9 cellular contexts compared by ENCODE assay signal in the genomic region with DNA sequence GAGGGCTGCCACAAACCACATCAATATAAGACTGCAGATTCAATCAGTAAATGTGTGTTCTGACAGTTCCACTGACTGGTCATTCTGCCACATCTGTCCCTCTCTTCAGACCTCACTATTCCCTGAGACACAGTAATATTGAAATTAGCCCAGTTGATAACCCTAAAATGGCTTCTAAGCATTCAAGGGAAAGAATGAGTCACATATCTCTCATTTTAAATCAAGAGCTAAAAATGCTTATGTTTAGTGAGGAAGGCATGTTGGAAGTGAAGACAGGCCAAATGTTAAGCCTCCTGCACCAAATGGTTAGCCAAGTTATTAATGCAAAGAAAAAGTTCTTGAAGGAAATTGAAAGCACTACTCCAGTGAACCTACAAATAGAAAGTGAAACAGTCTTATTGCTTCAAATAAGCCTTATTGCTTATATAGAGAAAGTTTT. TPM values are rescaled to one million over a fixed set of nuclear protein-coding genes. Genes with fewer than 3 reads are reported as not detected.
A peak's percentile ranks its signal among the peaks of the same experiment; 100 is the strongest.
DNase-seq lines count a peak whose midpoint lies in the region; ATAC-seq and TF ChIP-seq lines count a peak whose summit lies in the region.
"Had no signal": no experiment of that assay in that cellular context is flagged by ENCODE, and none has a peak within 500 bp of the region (broad histone marks: within the 10 kb centered on the region; RNA-seq: fewer than 3 reads in every experiment).

No MANE protein-coding gene starts in this region.

- H3K4me1 Mint-ChIP-seq in activated T-helper 1 cell treated with anti-CD3 and anti-CD28 coated beads, Interleukin-12 subunit alpha, Interleukin-12 subunit beta, Interleukin-2, Interleukin-4 antibody, amounts not matched to agents 30 ng/mL and 10 ng/mL and 1 ng/mL, durations not matched to agents 14 hours and 24 hours and 36 hours (ENCODE audit: low read depth): peaks cover 20% of the 10 kb centered on the region
- H3K4me1 Mint-ChIP-seq in endothelial cell (ENCODE audit: unreplicated experiment): no peaks in the 10 kb centered on the region

- H3K4me3 Mint-ChIP-seq in activated T-helper 1 cell treated with anti-CD3 and anti-CD28 coated beads, Interleukin-12 subunit alpha, Interleukin-12 subunit beta, Interleukin-2, Interleukin-4 antibody, amounts not matched to agents 30 ng/mL and 10 ng/mL and 1 ng/mL, durations not matched to agents 14 hours and 24 hours and 36 hours: no peak overlapping the region
- H3K4me3 Mint-ChIP-seq in endothelial cell (ENCODE audit: unreplicated experiment): no peak overlapping the region

- H3K79me2 ChIP-seq in ACC112 (ENCODE audit: control insufficient read depth, insufficient read depth, low read length, unreplicated experiment): no peaks in the 10 kb centered on the region

- intact Hi-C loops in activated T-helper 1 cell treated with anti-CD3 and anti-CD28 coated beads, Interleukin-12 subunit alpha, Interleukin-12 subunit beta, Interleukin-2, Interleukin-4 antibody, amounts not matched to agents 30 ng/mL and 10 ng/mL and 1 ng/mL, durations not matched to agents 14 hours and 24 hours and 36 hours (cut with micrococcal nuclease): loop anchor here (1.0 kb wide), 2 partner anchors 24 to 152 kb away; partner anchors contain the start of genes ABCD2 and KIF21A
- intact Hi-C loops in head of caudate nucleus (cut with DNase I): no loop called here

- H3K9me3 Mint-ChIP-seq in activated T-helper 1 cell treated with anti-CD3 and anti-CD28 coated beads, Interleukin-12 subunit alpha, Interleukin-12 subunit beta, Interleukin-2, Interleukin-4 antibody, amounts not matched to agents 30 ng/mL and 10 ng/mL and 1 ng/mL, durations not matched to agents 14 hours and 24 hours and 36 hours: peaks cover 11% of the 10 kb centered on the region
- no peaks in the 10 kb centered on the region for H3K9me3 Mint-ChIP-seq in endothelial cell (ENCODE audit: unreplicated experiment)

- H3K4me1 ChIP-seq in ACC112 (ENCODE audit: control insufficient read depth, insufficient read depth, low read length, unreplicated experiment): peaks cover 13% of the 10 kb centered on the region

- no peak for TF ChIP-seq CTCF in endothelial cell (IDR thresholded peaks at IDR 0.05; ENCODE audit: unreplicated experiment)

- peak overlapping the region; percentile 48; the same call in 1 of the 2 replicates for H3K4me3 ChIP-seq in ACC112 (ENCODE audit: low read depth, low read length)

- H3K27ac ChIP-seq in ACC112 (ENCODE audit: low read depth, low read length): peak overlapping the region; percentile 44; the same call in 1 of the 2 replicates

- H3K27me3 Mint-ChIP-seq in activated T-helper 1 cell treated with anti-CD3 and anti-CD28 coated beads, Interleukin-12 subunit alpha, Interleukin-12 subunit beta, Interleukin-2, Interleukin-4 antibody, amounts not matched to agents 30 ng/mL and 10 ng/mL and 1 ng/mL, durations not matched to agents 14 hours and 24 hours and 36 hours (ENCODE audit: insufficient read depth): peaks cover 3% of the 10 kb centered on the region
- peaks cover 1% of the 10 kb centered on the region for H3K27me3 Mint-ChIP-seq in endothelial cell (ENCODE audit: unreplicated experiment)

- no peaks in the 10 kb centered on the region for H3K36me3 ChIP-seq in ACC112 (ENCODE audit: insufficient read depth, low read length)

- peaks cover 5% of the 10 kb centered on the region for H3K36me3 Mint-ChIP-seq in activated T-helper 1 cell treated with anti-CD3 and anti-CD28 coated beads, Interleukin-12 subunit alpha, Interleukin-12 subunit beta, Interleukin-2, Interleukin-4 antibody, amounts not matched to agents 30 ng/mL and 10 ng/mL and 1 ng/mL, durations not matched to agents 14 hours and 24 hours and 36 hours (ENCODE audit: low read depth)
- H3K36me3 Mint-ChIP-seq in endothelial cell (ENCODE audit: low read depth, unreplicated experiment): no peaks in the 10 kb centered on the region

- H2AFZ ChIP-seq in ACC112 (ENCODE audit: low read length, unreplicated experiment): peak overlapping the region; percentile 87

- ATAC-seq in GM18873 (IDR thresholded peaks at IDR 0.05; ENCODE audit: low FRiP score, unreplicated experiment): peak; percentile 68
- peak; percentile 77 for ATAC-seq in HG02943 (IDR thresholded peaks at IDR 0.05; ENCODE audit: low read depth, unreplicated experiment)

- H3K27ac Mint-ChIP-seq in activated T-helper 1 cell treated with anti-CD3 and anti-CD28 coated beads, Interleukin-12 subunit alpha, Interleukin-12 subunit beta, Interleukin-2, Interleukin-4 antibody, amounts not matched to agents 30 ng/mL and 10 ng/mL and 1 ng/mL, durations not matched to agents 14 hours and 24 hours and 36 hours: peak overlapping the region; percentile 62
- no peak overlapping the region for H3K27ac Mint-ChIP-seq in endothelial cell (ENCODE audit: unreplicated experiment)

- H3K27me3 ChIP-seq in ACC112 (ENCODE audit: insufficient read depth, low read length): no peaks in the 10 kb centered on the region

- no peak for DNase-seq in activated T-helper 1 cell treated with anti-CD3 and anti-CD28 coated beads, Interleukin-12 subunit alpha, Interleukin-12 subunit beta, Interleukin-2, Interleukin-4 antibody, amounts not matched to agents 30 ng/mL and 10 ng/mL and 1 ng/mL, durations not matched to agents 14 hours and 24 hours and 36 hours (ENCODE audit: low spot score)
- DNase-seq in DMS153 treated with DMSO at 0.1 percent for 48 hours (lab: John Stamatoyannopoulos, UW; ENCODE audit: unreplicated experiment) (no peak), NCI-H2081 (lab: John Stamatoyannopoulos, UW) (no peak), head of caudate nucleus (no peak), endothelial cell (ENCODE audit: low spot score) (no peak)
- DNase-seq: NCI-H1048 had no signal

RNA-seq across cellular contexts. Expression of gene KIF21A, which starts 24.5 kb away (rescaled TPM):
- 23.3 and 25.2 TPM in 2 replicates for total RNA-seq in activated T-helper 1 cell treated with anti-CD3 and anti-CD28 coated beads, Interleukin-12 subunit alpha, Interleukin-12 subunit beta, Interleukin-2, Interleukin-4 antibody, amounts not matched to agents 30 ng/mL and 10 ng/mL and 1 ng/mL, durations not matched to agents 14 hours and 24 hours and 36 hours
- total RNA-seq in endothelial cell (ENCODE audit: unreplicated experiment): 2.9 TPM
